Comparison of ENCODE assay signal across 17 cellular contexts in genomic region chr11:119697882-119698281, GRCh38. TPM values are rescaled to one million over a fixed set of nuclear protein-coding genes. Genes with fewer than 3 reads are reported as not detected.
A peak's percentile ranks its signal among the peaks of the same experiment; 100 is the strongest.
DNase-seq lines count a peak whose midpoint lies in the region; TF ChIP-seq lines count a peak whose summit lies in the region.
"Had no signal": no experiment of that assay in that cellular context is flagged by ENCODE, and none has a peak within 500 bp of the region (broad histone marks: within the 10 kb centered on the region; RNA-seq: fewer than 3 reads in every experiment).

No MANE protein-coding gene starts in this region.

- peaks cover 10% of the 10 kb centered on the region for H3K4me1 Mint-ChIP-seq in activated naive CD8-positive, alpha-beta T cell treated with anti-CD3 and anti-CD28 coated beads for 36 hours

- POLR2A ChIA-PET in RWPE1 (lab: Yijun Ruan, JAX; ENCODE audit: low non-redundant PET) = no interaction called here

- H3K27me3 ChIP-seq in BLaER1 = no peaks in the 10 kb centered on the region
- no peaks in the 10 kb centered on the region for H3K27me3 ChIP-seq in uterus
- H3K27me3 ChIP-seq: MG63 had no signal

- H4K20me1 ChIP-seq in BLaER1 = peaks cover 48% of the 10 kb centered on the region

- TF ChIP-seq POLR2A in uterus (IDR thresholded peaks at IDR 0.05) = no peak

- H3K9ac ChIP-seq in BLaER1 = no peak overlapping the region
- H3K9ac ChIP-seq: KMS-11 had no signal

- DNase-seq in RWPE1 (ENCODE audit: low spot score) = no peak
- DNase-seq in epithelial cell of prostate (ENCODE audit: low read depth, low spot score) = no peak
- no peak for DNase-seq in uterus
- no peak for DNase-seq in UCSD-AML1 (lab: John Stamatoyannopoulos, UW; ENCODE audit: unreplicated experiment)
- DNase-seq in activated naive CD8-positive, alpha-beta T cell treated with anti-CD3 and anti-CD28 coated beads for 36 hours = no peak
- no peak for DNase-seq in putamen (ENCODE audit: low spot score)
- DNase-seq: DND-41, MG63, NCI-H1092, NCI-H146, NCI-H2081 treated with DMSO at 0.1 percent for 48 hours, NCI-H510A treated with DMSO at 0.1 percent for 48 hours, NCI-H82, PC-3 had no signal

- CTCF ChIA-PET in RWPE1 (lab: Yijun Ruan, JAX) = interaction anchor here (1.6 kb wide), 1 partner anchor 31 kb away, joined by 5 read pairs; the partner anchor contains the start of gene NECTIN1

- H3K4me2 ChIP-seq in BLaER1 = peak overlapping the region; percentile 88
- H3K4me2 ChIP-seq: KMS-11 had no signal

- H3K27ac ChIP-seq in BLaER1 (no peak overlapping the region), RWPE1 (peak overlapping the region; percentile 100), epithelial cell of prostate (peak overlapping the region; percentile 99), skin epidermis (peak overlapping the region in 20 of 21 experiments; percentile 33 to 92 (median 72)), uterus (no peak overlapping the region)
- H3K27ac ChIP-seq: KMS-11 had no signal

- H3K27me3 Mint-ChIP-seq in activated naive CD8-positive, alpha-beta T cell treated with anti-CD3 and anti-CD28 coated beads for 36 hours = no peaks in the 10 kb centered on the region

- H3K9me3 ChIP-seq in BLaER1 = no peaks in the 10 kb centered on the region
- H3K9me3 ChIP-seq in uterus = no peaks in the 10 kb centered on the region
- H3K9me3 ChIP-seq: MG63 had no signal

- H3K36me3 ChIP-seq in BLaER1 = no peaks in the 10 kb centered on the region; the same call in 1 of the 2 replicates
- H3K36me3 ChIP-seq in uterus = no peaks in the 10 kb centered on the region
- H3K36me3 ChIP-seq: MG63 had no signal

- no peak overlapping the region for H3K4me3 ChIP-seq in BLaER1
- H3K4me3 ChIP-seq in skin epidermis = no peak overlapping the region
- H3K4me3 ChIP-seq in uterus = no peak overlapping the region
- H3K4me3 ChIP-seq: MG63 had no signal

- no peaks in the 10 kb centered on the region for H3K36me3 Mint-ChIP-seq in activated naive CD8-positive, alpha-beta T cell treated with anti-CD3 and anti-CD28 coated beads for 36 hours

- no peak overlapping the region for H3K27ac Mint-ChIP-seq in activated naive CD8-positive, alpha-beta T cell treated with anti-CD3 and anti-CD28 coated beads for 36 hours

- no peak for TF ChIP-seq CTCF in RWPE1 (conservative IDR thresholded peaks at IDR 0.05; ENCODE audit: low read depth)
- no peak for TF ChIP-seq CTCF in uterus (IDR thresholded peaks at IDR 0.05)

- H3K4me3 Mint-ChIP-seq in activated naive CD8-positive, alpha-beta T cell treated with anti-CD3 and anti-CD28 coated beads for 36 hours = no peak overlapping the region

- no peaks in the 10 kb centered on the region for H3K9me3 Mint-ChIP-seq in activated naive CD8-positive, alpha-beta T cell treated with anti-CD3 and anti-CD28 coated beads for 36 hours

- intact Hi-C loops in uterus (cut with DNase I; ENCODE audit: low total_unique reads) = no loop called here

- H3K4me1 ChIP-seq in BLaER1 (peaks cover 82% of the 10 kb centered on the region), uterus (no peaks in the 10 kb centered on the region)

RNA-seq across cellular contexts. Expression of gene NECTIN1, which starts 31.1 kb away (rescaled TPM):
- 10 to 100 TPM in 1 of 4 donors, 1 to 10 TPM in 2, not detected in 1; 1.3 to 10.6 (median 9.2) TPM for total RNA-seq in uterus
- total RNA-seq in activated naive CD8-positive, alpha-beta T cell treated with anti-CD3 and anti-CD28 coated beads for 36 hours = 1 to 10 TPM; 3.2 to 3.7 TPM

Comparison
In these comparisons a context has a peak if more than half of its experiments do, and no peak if none do; other contexts are left out.
1. H3K27ac ChIP-seq: peak in RWPE1 (single experiment), epithelial cell of prostate (single experiment) and skin epidermis (20 of 21); none in BLaER1 (single experiment) and uterus (0 of 2).